In the genomic region with DNA sequence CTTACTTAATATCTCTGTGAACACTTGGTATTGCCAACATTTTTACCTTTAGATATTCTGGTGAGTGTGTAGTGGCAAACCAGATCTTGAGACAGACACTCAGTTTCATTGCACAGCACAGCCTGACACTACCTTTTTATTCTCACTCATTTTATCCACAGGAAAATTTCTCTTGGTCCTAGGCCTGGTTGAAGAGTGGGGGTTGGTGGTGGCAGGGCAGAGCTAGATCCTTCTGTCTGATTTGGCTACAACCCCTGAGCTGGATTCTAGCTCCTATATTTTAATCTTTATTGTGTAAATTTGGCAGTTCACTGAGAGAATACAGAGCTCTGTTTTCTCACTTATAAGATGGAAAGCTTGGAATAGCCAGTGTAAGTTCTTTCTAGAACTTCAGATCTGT, we compare ENCODE assay signal across 35 cellular contexts.
"Had no signal": no experiment of that assay in that cellular context is flagged by ENCODE, and none has a peak within 500 bp of the region (broad histone marks: within the 10 kb centered on the region; RNA-seq: fewer than 3 reads in every experiment).

No MANE protein-coding gene starts in this region.

- H3K27me3 ChIP-seq: MG63 had no signal

- H3K4me3 ChIP-seq: MG63 had no signal

- H3K4me2 ChIP-seq: KMS-11 had no signal

- H3K9ac ChIP-seq: KMS-11 had no signal

- H3K27ac ChIP-seq: KMS-11 had no signal

- DNase-seq: Karpas-422, Kasumi-1, KG1, MG63, MM.1S, MV-4-11, NCI-H1048, NCI-H1092, NCI-H1092 treated with DMSO at 0.1 percent for 48 hours, NCI-H1105, NCI-H1105 treated with DMSO at 0.1 percent for 48 hours, NCI-H1417, NCI-H1417 treated with DMSO at 0.1 percent for 48 hours, NCI-H1436, NCI-H1436 treated with DMSO at 0.1 percent for 48 hours, NCI-H146, NCI-H1694, NCI-H1694 treated with DMSO at 0.1 percent for 48 hours, NCI-H187, NCI-H187 treated with DMSO at 0.1 percent for 48 hours, NCI-H1930, NCI-H2029, NCI-H2029 treated with DMSO at 0.1 percent for 48 hours, NCI-H2081, NCI-H2081 treated with DMSO at 0.1 percent for 48 hours, NCI-H2107, NCI-H2171, NCI-H2171 treated with DMSO at 0.1 percent for 48 hours, NCI-H2227 treated with DMSO at 0.1 percent for 48 hours, NCI-H226, NCI-H345, NCI-H446, NCI-H446 treated with DMSO at 0.1 percent for 48 hours, NCI-H510A had no signal
